In the genomic region with DNA sequence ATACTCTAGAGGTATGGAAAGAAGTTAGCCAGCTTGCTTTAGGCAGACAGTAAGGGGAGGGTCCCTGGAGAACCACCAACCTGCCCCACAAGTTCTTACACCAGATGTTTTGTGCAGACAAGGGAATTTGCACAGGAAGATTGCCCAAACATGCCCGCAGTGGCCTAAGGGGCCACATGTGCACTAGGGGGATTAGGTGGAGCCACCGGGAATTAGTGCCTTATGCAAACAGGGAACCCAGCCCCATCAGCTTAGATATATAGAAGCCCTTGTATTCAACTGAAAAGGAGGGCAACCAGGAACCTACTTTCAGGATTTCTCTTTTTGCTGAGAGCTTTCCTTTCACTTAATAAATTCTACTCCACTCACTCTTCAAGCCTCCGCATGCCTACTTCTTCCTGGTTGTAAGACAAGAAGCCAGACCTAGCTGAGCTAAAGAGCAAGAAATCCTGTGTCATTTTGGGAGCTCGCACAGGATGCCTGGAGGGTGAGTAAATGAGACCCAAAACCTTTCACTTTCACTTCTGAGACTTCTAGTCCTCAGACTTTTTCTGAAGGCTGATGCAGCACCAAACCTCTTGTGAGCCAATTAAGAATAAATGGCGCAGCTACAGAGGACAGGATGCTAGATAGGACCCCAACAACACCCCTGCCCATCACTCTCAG, we compare ENCODE assay signal across 8 cellular contexts.
DNase-seq lines count a peak whose midpoint lies in the region; ATAC-seq and TF ChIP-seq lines count a peak whose summit lies in the region.

No MANE protein-coding gene starts in this region.

- 94% methylated on average over 5 of the region's 5 CpGs for WGBS in prostate gland

- ATAC-seq in GM19324 (IDR thresholded peaks at IDR 0.05; ENCODE audit: low FRiP score, unreplicated experiment) (peak; percentile 91), HG02973 (IDR thresholded peaks at IDR 0.05; ENCODE audit: unreplicated experiment) (peak; percentile 82), PC-3 (no peak)

- H3K36me3 ChIP-seq in PC-3 (ENCODE audit: low read depth, low read length) = no peaks in the 10 kb centered on the region
- H3K36me3 ChIP-seq in prostate gland = no peaks in the 10 kb centered on the region

- no peak overlapping the region for H3K4me3 ChIP-seq in PC-3 (ENCODE audit: low read length)
- no peak overlapping the region for H3K4me3 ChIP-seq in prostate gland

- H3K9me3 ChIP-seq in PC-3 (ENCODE audit: low read length) (no peaks in the 10 kb centered on the region), prostate gland (no peaks in the 10 kb centered on the region)

- TF ChIP-seq CTCF in PC-3 (conservative IDR thresholded peaks at IDR 0.05; ENCODE audit: low read depth, low read length) (no peak), prostate gland (IDR thresholded peaks at IDR 0.05) (no peak)

- CTCF ChIA-PET in PC-3 (lab: Charles Lee) = no interaction called here

- H4K20me1 ChIP-seq in PC-3 (ENCODE audit: low read length) = no peaks in the 10 kb centered on the region

- TF ChIP-seq POLR2A in prostate gland (IDR thresholded peaks at IDR 0.05) = no peak

- intact Hi-C loops in PC-3 (cut with micrococcal nuclease) = no loop called here
- intact Hi-C loops in prostate gland (cut with DNase I) = no loop called here

- H3K79me2 ChIP-seq in PC-3 (ENCODE audit: low read length) = no peaks in the 10 kb centered on the region

- H3K27me3 ChIP-seq in PC-3 (ENCODE audit: low read length) (peaks cover 22% of the 10 kb centered on the region), prostate gland (replicated peaks; ENCODE audit: insufficient read depth) (no peaks in the 10 kb centered on the region)

- H3F3A ChIP-seq in PC-3 (ENCODE audit: low read length, unreplicated experiment) = no peaks in the 10 kb centered on the region

- H3K4me2 ChIP-seq in PC-3 (ENCODE audit: low read length) = peak overlapping the region; percentile 53

- H3K27ac ChIP-seq in PC-3 (ENCODE audit: low read length) (no peak overlapping the region), prostate gland (no peak overlapping the region)

- H3K4me1 ChIP-seq in PC-3 (ENCODE audit: insufficient read depth, low read length) (no peaks in the 10 kb centered on the region), prostate gland (replicated peaks) (no peaks in the 10 kb centered on the region)

- POLR2A ChIA-PET in PC-3 (lab: Charles Lee; ENCODE audit: unreplicated experiment) = no interaction called here

- no TSS peak for BruUV-seq in PC-3 (replicated peaks; lab: Mats Ljungman, UMichigan)

- H3K9me2 ChIP-seq in PC-3 (replicated peaks; ENCODE audit: low read length) = no peaks in the 10 kb centered on the region

- H2AFZ ChIP-seq in PC-3 (ENCODE audit: low read length) = peak overlapping the region; percentile 31; the same call in 1 of the 2 replicates

- H3K9ac ChIP-seq in PC-3 (ENCODE audit: low read length) = no peak overlapping the region

- DNase-seq in GM03348 (ENCODE audit: low spot score) (peak; percentile 9), PC-3 (peak; percentile 27), prostate gland (ENCODE audit: low spot score) (no peak), NCI-H748 (lab: John Stamatoyannopoulos, UW; ENCODE audit: unreplicated experiment) (no peak), NCI-H774 (lab: John Stamatoyannopoulos, UW) (no peak)
- DNase-seq in stimulated activated CD4-positive, alpha-beta T cell treated with anti-CD3 and anti-CD28 coated beads, Interleukin-4, amount 100 ng/mL, for 4 hours = no peak

Comparison
In these comparisons a context has a peak if more than half of its experiments do, and no peak if none do; other contexts are left out.
1. DNase-seq: peak in GM03348 (single experiment) and PC-3 (single experiment); none in prostate gland (single experiment), stimulated activated CD4-positive, alpha-beta T cell treated with anti-CD3 and anti-CD28 coated beads, Interleukin-4, amount 100 ng/mL, for 4 hours (0 of 2), NCI-H748 (single experiment) and NCI-H774 (single experiment).